In the genomic region with DNA sequence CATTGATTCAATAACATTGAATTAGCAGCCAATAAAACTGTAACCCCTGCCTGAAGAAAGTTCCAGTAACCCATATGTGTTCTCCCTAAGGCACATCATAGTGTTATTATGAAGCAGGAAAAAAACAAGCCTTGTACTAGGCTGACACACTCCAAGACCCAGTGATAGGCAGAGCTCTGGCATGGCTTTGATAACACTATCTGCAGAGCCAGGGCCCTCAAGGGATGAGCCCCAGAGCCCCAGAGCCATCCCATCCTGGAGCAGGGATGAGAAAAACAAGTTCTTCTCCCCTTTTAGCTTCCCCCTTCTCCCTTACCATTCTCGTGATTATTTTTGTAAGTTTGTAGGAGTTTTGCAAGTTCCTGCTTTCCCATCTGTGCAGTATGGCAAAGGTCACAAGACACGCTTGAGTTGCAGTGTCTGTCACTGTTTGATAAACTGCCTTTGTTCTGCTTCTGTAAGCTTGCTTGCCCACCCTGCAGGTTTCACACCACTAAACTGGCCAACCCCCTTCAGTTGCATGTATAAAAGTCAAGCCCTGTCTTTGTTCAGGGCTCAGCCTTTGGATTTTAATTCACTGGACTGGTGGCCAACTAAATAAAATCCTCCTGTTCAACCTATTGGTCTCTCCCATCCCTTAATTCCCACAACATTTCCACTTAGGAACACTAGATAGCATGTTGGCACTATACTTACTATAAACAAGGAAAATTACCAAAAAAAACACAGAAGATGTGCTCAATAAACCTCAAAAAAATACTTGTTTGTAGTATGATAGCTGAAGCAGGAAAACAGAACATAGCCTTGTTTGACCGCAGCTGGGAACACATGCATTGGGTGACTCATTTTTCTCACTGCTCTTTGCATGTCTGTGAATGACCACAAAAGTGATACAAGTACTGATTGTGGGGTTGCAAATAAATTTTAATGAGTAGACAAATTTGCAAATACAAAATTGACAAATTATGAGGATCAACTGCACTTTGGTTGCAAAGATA, we compare ENCODE assay signal across 10 cellular contexts. TPM values are rescaled to one million over a fixed set of nuclear protein-coding genes. Genes with fewer than 3 reads are reported as not detected.
DNase-seq lines count a peak whose midpoint lies in the region; ATAC-seq and TF ChIP-seq lines count a peak whose summit lies in the region.
"Had no signal": no experiment of that assay in that cellular context is flagged by ENCODE, and none has a peak within 500 bp of the region (broad histone marks: within the 10 kb centered on the region; RNA-seq: fewer than 3 reads in every experiment).

No MANE protein-coding gene starts in this region.

- H3K27ac Mint-ChIP-seq in T-helper 17 cell: no peak overlapping the region

- peak overlapping the region; percentile 13 for H3K4me3 ChIP-seq in NB4 (ENCODE audit: low read depth, low read length)

- H3K4me3 Mint-ChIP-seq in T-helper 17 cell: no peak overlapping the region

- peak; percentile 50 for ATAC-seq in GM21723 (IDR thresholded peaks at IDR 0.05; ENCODE audit: unreplicated experiment)
- ATAC-seq in T-helper 17 cell: no peak

- peak; percentile 82 for DNase-seq in Daoy (ENCODE audit: low read depth)
- DNase-seq in NB4 (ENCODE audit: low read depth): peak; percentile 89
- peak; percentile 71 for DNase-seq in fibroblast of peridontal ligament (ENCODE audit: extremely low read depth)
- DNase-seq in T-helper 17 cell: no peak
- no peak for DNase-seq in activated CD4-positive, alpha-beta T cell treated with anti-CD3 and anti-CD28 coated beads, Interleukin-2, amount 50 U/mL, for 4 hours
- DNase-seq in activated CD8-positive, alpha-beta memory T cell treated with anti-CD3 and anti-CD28 coated beads, Interleukin-2, amount 50 U/mL, for 48 hours: no peak
- no peak for DNase-seq in NCI-H1048 (lab: John Stamatoyannopoulos, UW)
- DNase-seq: DMS153; stimulated activated naive CD4-positive, alpha-beta T cell had no signal

- no peak for TF ChIP-seq CTCF in NB4 (IDR thresholded peaks at IDR 0.05; ENCODE audit: low read depth, low read length)

- no peaks in the 10 kb centered on the region for H3K9me3 ChIP-seq in T-helper 17 cell (ENCODE audit: control insufficient read depth, low read length, poor library complexity, severe bottlenecking)

- H3K36me3 Mint-ChIP-seq in T-helper 17 cell (ENCODE audit: low read depth): no peaks in the 10 kb centered on the region

- H3K4me1 Mint-ChIP-seq in T-helper 17 cell: no peaks in the 10 kb centered on the region

- H3K27me3 Mint-ChIP-seq in T-helper 17 cell: no peaks in the 10 kb centered on the region

- no peak for TF ChIP-seq POLR2A in NB4 (IDR thresholded peaks at IDR 0.05; ENCODE audit: extremely low read depth, insufficient read length)

RNA-seq across cellular contexts. Expression of gene GUCY1A2, which starts 22.5 kb away (rescaled TPM):
- total RNA-seq in Daoy (2014; rRNA removed; shearing (Covaris generic)): 0.71 and 1.1 TPM in 2 replicates
- total RNA-seq in T-helper 17 cell: under 1 TPM in 1 of 2 donors, not detected in 1; 0.13 TPM

Comparison
In these comparisons a context has a peak if more than half of its experiments do, and no peak if none do; other contexts are left out.
1. DNase-seq: peak in Daoy (single experiment), NB4 (single experiment) and fibroblast of peridontal ligament (single experiment); none in T-helper 17 cell (0 of 3), activated CD4-positive, alpha-beta T cell treated with anti-CD3 and anti-CD28 coated beads, Interleukin-2, amount 50 U/mL, for 4 hours (0 of 2), activated CD8-positive, alpha-beta memory T cell treated with anti-CD3 and anti-CD28 coated beads, Interleukin-2, amount 50 U/mL, for 48 hours (single experiment) and NCI-H1048 (single experiment).